Comparison of ENCODE assay signal across 24 cellular contexts in the genomic region with DNA sequence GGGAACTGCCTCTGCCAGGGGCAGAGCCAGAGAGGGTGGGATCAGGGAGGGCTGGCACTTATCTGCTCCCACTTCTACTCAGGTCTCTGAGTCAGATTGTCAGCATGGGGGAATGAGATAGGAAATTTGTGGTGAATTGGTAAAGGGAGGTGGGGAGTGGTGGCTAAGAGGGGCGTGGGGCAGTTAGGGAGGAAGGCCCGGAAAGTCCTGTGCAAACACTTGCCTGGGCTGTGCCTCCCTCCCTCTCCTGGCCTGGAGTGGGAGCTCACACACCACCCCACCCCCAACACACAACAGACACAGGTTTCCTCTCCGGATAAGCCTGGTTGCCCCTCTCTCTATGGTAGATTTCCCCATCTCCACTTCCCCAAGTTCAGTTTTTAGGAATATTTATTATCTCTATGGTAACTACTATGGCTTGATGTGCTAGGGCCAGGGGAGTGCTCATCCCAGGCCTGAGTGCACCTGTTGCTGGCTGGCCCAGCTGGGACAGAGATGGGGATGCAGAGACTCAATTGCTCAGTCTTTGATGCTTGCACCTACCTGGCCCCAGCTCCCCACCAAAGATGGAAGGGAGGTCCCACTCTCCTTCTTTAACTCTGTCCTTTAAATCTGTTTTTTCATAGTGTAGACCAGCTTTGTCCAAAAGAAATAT. TPM values are rescaled to one million over a fixed set of nuclear protein-coding genes. Genes with fewer than 3 reads are reported as not detected.
DNase-seq lines count a peak whose midpoint lies in the region; ATAC-seq and TF ChIP-seq lines count a peak whose summit lies in the region.
"Had no signal": no experiment of that assay in that cellular context is flagged by ENCODE, and none has a peak within 500 bp of the region (broad histone marks: within the 10 kb centered on the region; RNA-seq: fewer than 3 reads in every experiment).

No MANE protein-coding gene starts in this region.

- no peak for ATAC-seq in central memory CD8-positive, alpha-beta T cell (replicated peaks; ENCODE audit: extremely low read depth, poor library complexity, severe bottlenecking)
- ATAC-seq in left lung: peak; percentile 72
- ATAC-seq in upper lobe of left lung (ENCODE audit: low FRiP score in 2 of 2): no peak
- ATAC-seq in stimulated activated effector memory CD8-positive, alpha-beta T cell treated with anti-CD3 and anti-CD28 coated beads, Interleukin-12 subunit alpha, Interleukin-12 subunit beta, amount 100 ng/mL, for 72 hours: no peak
- ATAC-seq: A549; left colon; stimulated activated memory B cell treated with anti-CD40 and anti-IgM and Interleukin-4, amounts not matched to agents 10 μg/mL and 1 μg/mL and 100 μg/mL, for 72 hours; T-helper 17 cell had no signal

- peaks cover 21% of the 10 kb centered on the region for H3K27me3 ChIP-seq in left ventricle myocardium inferior (ENCODE audit: low read depth)
- H3K27me3 ChIP-seq in left lung: peaks cover 0 to 37% of the 10 kb centered on the region in 2 donors
- H3K27me3 ChIP-seq in upper lobe of left lung: no peaks in the 10 kb centered on the region
- H3K27me3 ChIP-seq: ascending aorta had no signal

- no TSS peak for BruUV-seq in MCF 10A (replicated peaks; lab: Mats Ljungman, UMichigan)

- H3K4me3 Mint-ChIP-seq in central memory CD8-positive, alpha-beta T cell: peak overlapping the region; percentile 80
- no peak overlapping the region for H3K4me3 Mint-ChIP-seq in stimulated activated effector memory CD8-positive, alpha-beta T cell treated with anti-CD3 and anti-CD28 coated beads, Interleukin-12 subunit alpha, Interleukin-12 subunit beta, amount 100 ng/mL, for 72 hours
- H3K4me3 Mint-ChIP-seq in MCF 10A (ENCODE audit: unreplicated experiment): no peak overlapping the region
- H3K4me3 Mint-ChIP-seq: stimulated activated memory B cell treated with anti-CD40 and anti-IgM and Interleukin-4, amounts not matched to agents 10 μg/mL and 1 μg/mL and 100 μg/mL, for 72 hours; T-helper 17 cell had no signal

- peaks cover 32% of the 10 kb centered on the region for H3K4me1 Mint-ChIP-seq in central memory CD8-positive, alpha-beta T cell
- peaks cover 33% of the 10 kb centered on the region for H3K4me1 Mint-ChIP-seq in stimulated activated effector memory CD8-positive, alpha-beta T cell treated with anti-CD3 and anti-CD28 coated beads, Interleukin-12 subunit alpha, Interleukin-12 subunit beta, amount 100 ng/mL, for 72 hours
- H3K4me1 Mint-ChIP-seq in MCF 10A (ENCODE audit: insufficient read depth, unreplicated experiment): peaks cover 7% of the 10 kb centered on the region

- no peaks in the 10 kb centered on the region for H3K9me3 Mint-ChIP-seq in central memory CD8-positive, alpha-beta T cell
- H3K9me3 Mint-ChIP-seq in stimulated activated effector memory CD8-positive, alpha-beta T cell treated with anti-CD3 and anti-CD28 coated beads, Interleukin-12 subunit alpha, Interleukin-12 subunit beta, amount 100 ng/mL, for 72 hours: no peaks in the 10 kb centered on the region
- H3K9me3 Mint-ChIP-seq in MCF 10A (ENCODE audit: unreplicated experiment): no peaks in the 10 kb centered on the region
- H3K9me3 Mint-ChIP-seq: CD4-positive, alpha-beta memory T cell; stimulated activated memory B cell treated with anti-CD40 and anti-IgM and Interleukin-4, amounts not matched to agents 10 μg/mL and 1 μg/mL and 100 μg/mL, for 72 hours had no signal

- CTCF ChIA-PET in MCF 10A (lab: Yijun Ruan, JAX): interaction anchor here (0.7 kb wide), 1 partner anchor 42 kb away, joined by 5 read pairs; no protein-coding TSS in a partner anchor

- POLR2A ChIA-PET in MCF 10A (lab: Yijun Ruan, JAX): no interaction called here

- H3K36me3 Mint-ChIP-seq in central memory CD8-positive, alpha-beta T cell (ENCODE audit: insufficient read depth): no peaks in the 10 kb centered on the region
- no peaks in the 10 kb centered on the region for H3K36me3 Mint-ChIP-seq in stimulated activated effector memory CD8-positive, alpha-beta T cell treated with anti-CD3 and anti-CD28 coated beads, Interleukin-12 subunit alpha, Interleukin-12 subunit beta, amount 100 ng/mL, for 72 hours
- peaks cover 5% of the 10 kb centered on the region for H3K36me3 Mint-ChIP-seq in MCF 10A (ENCODE audit: insufficient read depth, unreplicated experiment)
- H3K36me3 Mint-ChIP-seq: CD4-positive, alpha-beta memory T cell; stimulated activated memory B cell treated with anti-CD40 and anti-IgM and Interleukin-4, amounts not matched to agents 10 μg/mL and 1 μg/mL and 100 μg/mL, for 72 hours had no signal

- DNase-seq in left ventricle myocardium inferior: no peak
- DNase-seq in cardiac septum (ENCODE audit: low spot score): no peak
- DNase-seq in central memory CD8-positive, alpha-beta T cell (ENCODE audit: low spot score in 2 of 2): no peak
- peak in 1 of 2 donors; percentile 61 for DNase-seq in left lung
- peak in 1 of 2 donors; percentile 75 for DNase-seq in upper lobe of left lung
- DNase-seq in stimulated activated effector memory CD8-positive, alpha-beta T cell treated with anti-CD3 and anti-CD28 coated beads, Interleukin-12 subunit alpha, Interleukin-12 subunit beta, amount 100 ng/mL, for 72 hours (ENCODE audit: low spot score in 2 of 2): no peak
- DNase-seq in MCF 10A (ENCODE audit: unreplicated experiment): no peak
- no peak for DNase-seq in pons (ENCODE audit: low spot score)
- DNase-seq: activated CD4-positive, alpha-beta T cell treated with anti-CD3 and anti-CD28 coated beads for 1 hour; activated CD8-positive, alpha-beta memory T cell treated with anti-CD3 and anti-CD28 coated beads, Interleukin-2, amount 50 U/mL, for 4 hours; activated naive CD4-positive, alpha-beta T cell; CD4-positive, alpha-beta memory T cell; colonic mucosa; H7; left colon; NCI-H146; NCI-H345; posterior cingulate gyrus; SHP77 treated with DMSO at 0.1 percent for 48 hours; T-helper 17 cell had no signal

- intact Hi-C loops in left ventricle myocardium inferior (cut with micrococcal nuclease) (no loop called here), cardiac septum (cut with DNase I) (loop anchor here (5.0 kb wide), 1 partner anchor 36 kb away; no protein-coding TSS in a partner anchor), left lung (cut with DNase I) (no loop called here), MCF 10A (cut with micrococcal nuclease) (no loop called here)

- no peak overlapping the region for H3K27ac Mint-ChIP-seq in central memory CD8-positive, alpha-beta T cell (ENCODE audit: low read depth)
- no peak overlapping the region for H3K27ac Mint-ChIP-seq in stimulated activated effector memory CD8-positive, alpha-beta T cell treated with anti-CD3 and anti-CD28 coated beads, Interleukin-12 subunit alpha, Interleukin-12 subunit beta, amount 100 ng/mL, for 72 hours
- no peak overlapping the region for H3K27ac Mint-ChIP-seq in MCF 10A (ENCODE audit: low read depth, unreplicated experiment)
- H3K27ac Mint-ChIP-seq: stimulated activated memory B cell treated with anti-CD40 and anti-IgM and Interleukin-4, amounts not matched to agents 10 μg/mL and 1 μg/mL and 100 μg/mL, for 72 hours; T-helper 17 cell had no signal

- H3K36me3 ChIP-seq in left ventricle myocardium inferior (no peaks in the 10 kb centered on the region), left lung (no peaks in the 10 kb centered on the region), upper lobe of left lung (peaks cover 0 to 4% (median 0%) of the 10 kb centered on the region in 4 donors)
- H3K36me3 ChIP-seq: ascending aorta, colonic mucosa had no signal

- no peak for TF ChIP-seq POLR2A in upper lobe of left lung (IDR thresholded peaks at IDR 0.05)

- H3K4me1 ChIP-seq in left ventricle myocardium inferior: peaks cover 80% of the 10 kb centered on the region
- H3K4me1 ChIP-seq in left lung: peaks cover 3 to 86% of the 10 kb centered on the region in 2 donors
- H3K4me1 ChIP-seq in upper lobe of left lung: peaks cover 61 to 82% (median 75%) of the 10 kb centered on the region in 4 donors

- H3K4me3 ChIP-seq in left ventricle myocardium inferior: peak overlapping the region; percentile 70
- H3K4me3 ChIP-seq in left lung: peak overlapping the region in 1 of 2 donors; percentile 57
- peak overlapping the region in 3 of 4 donors; percentile 60 to 71 (median 66) for H3K4me3 ChIP-seq in upper lobe of left lung
- H3K4me3 ChIP-seq: A549, colonic mucosa had no signal

- TF ChIP-seq EP300 in upper lobe of left lung (IDR thresholded peaks at IDR 0.05): peak in 1 of 4 donors; percentile 42

- peak overlapping the region; percentile 50 for H3K27ac ChIP-seq in left ventricle myocardium inferior (replicated peaks)
- H3K27ac ChIP-seq in left lung: peak overlapping the region; percentile 60 to 65
- peak overlapping the region; percentile 78 to 87 (median 80) for H3K27ac ChIP-seq in upper lobe of left lung
- H3K27ac ChIP-seq: A549, ascending aorta, colonic mucosa had no signal

- no peaks in the 10 kb centered on the region for H3K9me3 ChIP-seq in left ventricle myocardium inferior (replicated peaks)
- no peaks in the 10 kb centered on the region for H3K9me3 ChIP-seq in left lung
- no peaks in the 10 kb centered on the region for H3K9me3 ChIP-seq in upper lobe of left lung
- H3K9me3 ChIP-seq: A549, ascending aorta, colonic mucosa had no signal

- H3K27me3 Mint-ChIP-seq in central memory CD8-positive, alpha-beta T cell: peaks cover 28% of the 10 kb centered on the region
- peaks cover 54% of the 10 kb centered on the region for H3K27me3 Mint-ChIP-seq in MCF 10A (ENCODE audit: insufficient read depth, unreplicated experiment)

- 7 to 9% methylated on average over 3 of the region's 3 CpGs for WGBS in upper lobe of left lung, 2 donors

- no peak for TF ChIP-seq CTCF in left ventricle myocardium inferior (IDR thresholded peaks at IDR 0.05; ENCODE audit: borderline replicate concordance)
- TF ChIP-seq CTCF in left lung (IDR thresholded peaks at IDR 0.05): no peak
- TF ChIP-seq CTCF in upper lobe of left lung (IDR thresholded peaks at IDR 0.05): peak in 2 of 6 experiments; percentile 10 to 22
- no peak for TF ChIP-seq CTCF in MCF 10A (IDR thresholded peaks at IDR 0.05; ENCODE audit: unreplicated experiment)

RNA-seq across cellular contexts. Expression of gene SPNS2, which starts 2.7 kb away (rescaled TPM):
- total RNA-seq in left ventricle myocardium inferior (11.2 TPM), cardiac septum (10.3 TPM), left lung (10 to 100 TPM; 36.7 to 52.4 TPM), upper lobe of left lung (10 to 100 TPM; 41.8 to 89.1 (median 55.2) TPM), MCF 10A (2022) (not detected in 2 replicates)

RNA-seq across cellular contexts. Expression of gene MYBBP1A, which starts 53.8 kb away (rescaled TPM):
- total RNA-seq in left ventricle myocardium inferior (21.3 TPM), cardiac septum (26.1 TPM), left lung (10 to 100 TPM; 34.7 to 53.8 TPM), upper lobe of left lung (100 to 1,000 TPM in 1 of 6 donors, 10 to 100 TPM in 5; 45.2 to 151 (median 57.3) TPM), MCF 10A (2022) (78.3 and 123 TPM in 2 replicates)

RNA-seq across cellular contexts. Expression of gene GGT6, which starts 59.0 kb away (rescaled TPM):
- total RNA-seq in left ventricle myocardium inferior: not detected
- not detected for total RNA-seq in cardiac septum
- 10 to 100 TPM in 1 of 2 donors, 1 to 10 TPM in 1; 1.8 to 17.4 TPM for total RNA-seq in left lung
- 10 to 100 TPM in 3 of 6 donors, 1 to 10 TPM in 3; 3.8 to 18.7 (median 9.7) TPM for total RNA-seq in upper lobe of left lung
- not detected in 2 replicates for total RNA-seq in MCF 10A (2022)
- total RNA-seq: ascending aorta; CD4-positive, alpha-beta memory T cell; fibroblast of lung; H7; T-helper 17 cell had no signal

Comparison
In these comparisons a context has a peak if more than half of its experiments do, and no peak if none do; other contexts are left out.
1. RNA of gene SPNS2, which starts 2.7 kb away (total RNA-seq): 41.8 to 89.1 TPM in upper lobe of left lung, 36.7 to 52.4 TPM in left lung, 11.2 TPM in left ventricle myocardium inferior (single experiment) and 10.3 TPM in cardiac septum (single experiment); not detected in MCF 10A; every median in the first group is over 10 times any median in the second.
2. Peak in every context shown above with its lines, with median percentiles within 50 percentile points of each other: H3K27ac ChIP-seq.